Comparison of ENCODE assay signal across 14 cellular contexts in genomic region chr7:52163311-52163710, GRCh38.
DNase-seq lines count a peak whose midpoint lies in the region; ATAC-seq and TF ChIP-seq lines count a peak whose summit lies in the region.
"Had no signal": no experiment of that assay in that cellular context is flagged by ENCODE, and none has a peak within 500 bp of the region (broad histone marks: within the 10 kb centered on the region; RNA-seq: fewer than 3 reads in every experiment).

No MANE protein-coding gene starts in this region.

- DNase-seq in BE2C (peak; percentile 13), SK-N-DZ (ENCODE audit: low spot score) (peak; percentile 51), retina (peak; percentile 11), NCI-H748 treated with DMSO at 0.1 percent for 48 hours (lab: John Stamatoyannopoulos, UW) (no peak)
- DNase-seq: 8988T; ACHN; Caco-2; Calu3; CD4-positive, alpha-beta T cell; CD8-positive, alpha-beta T cell; DMS79 treated with DMSO at 0.1 percent for 48 hours; GF-D8 had no signal

- no peak overlapping the region for H3K4me3 ChIP-seq in BE2C (ENCODE audit: low read depth, low read length)
- H3K4me3 ChIP-seq: BLaER1 treated with 17β-estradiol and CSF1 and Interleukin-3, amounts not matched to agents 10 nM and 100 nM had no signal

- no peak for TF ChIP-seq CTCF in BE2C (IDR thresholded peaks at IDR 0.05; ENCODE audit: low read depth, low read length)

- H3K9me3 ChIP-seq in BE2C: no peaks in the 10 kb centered on the region
- H3K9me3 ChIP-seq: Caco-2 had no signal

- H3K27me3 ChIP-seq in BE2C: no peaks in the 10 kb centered on the region
- H3K27me3 ChIP-seq: BLaER1 treated with 17β-estradiol and CSF1 and Interleukin-3, amounts not matched to agents 10 nM and 100 nM had no signal

- no peaks in the 10 kb centered on the region for H3K4me1 ChIP-seq in BE2C
- H3K4me1 ChIP-seq: BLaER1 treated with 17β-estradiol and CSF1 and Interleukin-3, amounts not matched to agents 10 nM and 100 nM; Caco-2 had no signal

- ATAC-seq in HG03097 (IDR thresholded peaks at IDR 0.05; ENCODE audit: low FRiP score, unreplicated experiment): no peak
- ATAC-seq: CD8-positive, alpha-beta T cell had no signal

- H3K36me3 ChIP-seq in BE2C: no peaks in the 10 kb centered on the region
- H3K36me3 ChIP-seq: BLaER1 treated with 17β-estradiol and CSF1 and Interleukin-3, amounts not matched to agents 10 nM and 100 nM had no signal
